ENCODE assay signal across 8 cellular contexts in the genomic region with DNA sequence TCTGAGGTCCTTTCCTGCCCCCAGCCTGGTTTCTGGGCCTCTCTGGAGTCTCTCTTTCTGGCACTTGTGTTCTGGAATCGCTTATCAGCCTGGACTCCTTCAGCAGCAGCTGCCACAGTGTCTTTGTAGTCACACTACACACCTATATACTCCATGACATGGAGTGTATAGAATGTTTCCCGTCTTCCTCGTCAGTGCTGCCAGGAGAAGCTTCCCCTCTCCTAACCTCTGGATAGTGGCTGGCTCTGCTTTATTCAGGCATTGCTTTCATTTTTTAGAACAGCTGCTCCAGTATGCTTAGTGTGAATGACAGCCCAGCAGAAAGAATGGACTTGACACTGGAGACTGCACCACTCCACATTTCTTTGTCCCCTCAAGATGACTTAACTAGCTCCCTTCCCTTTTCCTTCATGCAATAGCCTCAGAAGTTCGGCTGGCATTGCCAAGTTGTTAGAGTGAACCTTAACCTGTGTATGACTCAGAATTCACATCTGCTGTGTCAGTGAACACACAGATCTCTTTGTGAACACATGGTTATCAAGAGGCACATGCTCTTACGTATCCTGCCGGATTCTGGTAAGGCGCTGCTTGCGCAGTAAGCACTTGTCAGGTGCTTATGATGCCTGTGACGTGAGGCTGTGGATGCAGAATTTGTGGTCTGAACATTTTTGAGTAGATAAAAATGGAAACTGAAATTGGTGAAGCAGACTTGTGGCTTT.
DNase-seq lines count a peak whose midpoint lies in the region; ATAC-seq and TF ChIP-seq lines count a peak whose summit lies in the region.

No MANE protein-coding gene starts in this region.

- 94 to 95% methylated on average over 8 to 9 of the region's 9 CpGs for WGBS in endodermal cell (ENCODE audit: insufficient coverage in 1 of 2, insufficient read length in 1 of 2), 2 experiments

- no peak overlapping the region for H3K27ac Mint-ChIP-seq in endodermal cell
- peak overlapping the region in 1 of 6 donors; percentile 41 for H3K27ac Mint-ChIP-seq in immature natural killer cell

- H3K36me3 ChIP-seq in endodermal cell (ENCODE audit: control insufficient read depth, insufficient read depth, low read length) (no peaks in the 10 kb centered on the region), neural cell (ENCODE audit: insufficient read depth, low read length) (no peaks in the 10 kb centered on the region)

- H3K27ac ChIP-seq in endodermal cell (ENCODE audit: low read depth, low read length) (peak overlapping the region; percentile 4), neural cell (ENCODE audit: low read length) (peak overlapping the region; percentile 20)

- peaks cover 20% of the 10 kb centered on the region for H3K4me1 Mint-ChIP-seq in endodermal cell
- peaks cover 4 to 6% of the 10 kb centered on the region in 2 donors for H3K4me1 Mint-ChIP-seq in immature natural killer cell

- ATAC-seq in HG03045 (IDR thresholded peaks at IDR 0.05; ENCODE audit: unreplicated experiment) (no peak), HG03442 (IDR thresholded peaks at IDR 0.05; ENCODE audit: unreplicated experiment) (no peak)

- H3F3A ChIP-seq in neural cell (ENCODE audit: insufficient read depth, low read length, poor library complexity, severe bottlenecking): no peaks in the 10 kb centered on the region

- no peak overlapping the region for H3K4me2 ChIP-seq in neural cell (ENCODE audit: low read length)

- H3K27me3 ChIP-seq in endodermal cell (ENCODE audit: control insufficient read depth, insufficient read depth, low read length, poor library complexity, severe bottlenecking): peaks cover 54% of the 10 kb centered on the region
- H3K27me3 ChIP-seq in neural cell (ENCODE audit: insufficient read depth, low read depth, low read length): no peaks in the 10 kb centered on the region

- TF ChIP-seq CTCF in endodermal cell (conservative IDR thresholded peaks at IDR 0.05) (no peak), neural cell (IDR thresholded peaks at IDR 0.05; ENCODE audit: poor library complexity, severe bottlenecking) (no peak)

- H3K9me3 Mint-ChIP-seq in endodermal cell (no peaks in the 10 kb centered on the region), immature natural killer cell (no peaks in the 10 kb centered on the region)

- H3K9me3 ChIP-seq in endodermal cell (ENCODE audit: control insufficient read depth, low read length) (no peaks in the 10 kb centered on the region), neural cell (ENCODE audit: low read length) (no peaks in the 10 kb centered on the region)

- H3K36me3 Mint-ChIP-seq in endodermal cell (ENCODE audit: low read depth) (no peaks in the 10 kb centered on the region), immature natural killer cell (no peaks in the 10 kb centered on the region)

- H3K4me3 Mint-ChIP-seq in endodermal cell (no peak overlapping the region), immature natural killer cell (no peak overlapping the region)

- no peaks in the 10 kb centered on the region for H3K9me2 ChIP-seq in neural cell (ENCODE audit: insufficient read depth, low read length)

- H3K27me3 Mint-ChIP-seq in endodermal cell (ENCODE audit: insufficient read depth) (peaks cover 60% of the 10 kb centered on the region), immature natural killer cell (ENCODE audit: low read depth in 3 of 3) (peaks cover 0 to 3% (median 0%) of the 10 kb centered on the region in 3 donors)

- H4K20me1 ChIP-seq in neural cell (ENCODE audit: insufficient read depth): peaks cover 20% of the 10 kb centered on the region

- TF ChIP-seq EP300 in neural cell (conservative IDR thresholded peaks at IDR 0.05; ENCODE audit: poor library complexity, severe bottlenecking): no peak

- TF ChIP-seq RAD21 in neural cell (conservative IDR thresholded peaks at IDR 0.05): no peak

- peaks cover 4% of the 10 kb centered on the region for H3K4me1 ChIP-seq in endodermal cell (ENCODE audit: control insufficient read depth, insufficient read depth, low read length)

- peaks cover 84% of the 10 kb centered on the region for H3K79me2 ChIP-seq in neural cell (replicated peaks; ENCODE audit: insufficient read depth, low read length)

- H3K9ac ChIP-seq in endodermal cell (ENCODE audit: extremely low read depth, low read length, poor library complexity, severe bottlenecking) (no peak overlapping the region), neural cell (ENCODE audit: low read length) (no peak overlapping the region)

- H2AFZ ChIP-seq in neural cell (ENCODE audit: low read depth, low read length): no peak overlapping the region

- DNase-seq in DMS153 (lab: John Stamatoyannopoulos, UW) (peak; percentile 79), NCI-H446 treated with DMSO at 0.1 percent for 48 hours (lab: John Stamatoyannopoulos, UW) (peak; percentile 2), endodermal cell (no peak), NCI-H146 (lab: John Stamatoyannopoulos, UW) (no peak), immature natural killer cell (no peak)

- no peak overlapping the region for H3K4me3 ChIP-seq in endodermal cell (ENCODE audit: low read length)
- no peak overlapping the region for H3K4me3 ChIP-seq in neural cell (ENCODE audit: low read length)

TF ChIP-seq in neural cell, 6 proteins besides CTCF, POLR2A, EP300 and RAD21:
- TF ChIP-seq MXI1 (conservative IDR thresholded peaks at IDR 0.05; ENCODE audit: poor library complexity, severe bottlenecking): peak; percentile 59
- TF ChIP-seq POLR2AphosphoS5 (IDR thresholded peaks at IDR 0.05): no peak
TF ChIP-seq in neural cell: peak in this region for 1.

Comparison
In these comparisons a context has a peak if more than half of its experiments do, and no peak if none do; other contexts are left out.
1. DNase-seq: peak in DMS153 (single experiment) and NCI-H446 treated with DMSO at 0.1 percent for 48 hours (single experiment); none in endodermal cell (single experiment), NCI-H146 (single experiment) and immature natural killer cell (0 of 3).